15 cellular contexts compared by ENCODE assay signal in the genomic region with DNA sequence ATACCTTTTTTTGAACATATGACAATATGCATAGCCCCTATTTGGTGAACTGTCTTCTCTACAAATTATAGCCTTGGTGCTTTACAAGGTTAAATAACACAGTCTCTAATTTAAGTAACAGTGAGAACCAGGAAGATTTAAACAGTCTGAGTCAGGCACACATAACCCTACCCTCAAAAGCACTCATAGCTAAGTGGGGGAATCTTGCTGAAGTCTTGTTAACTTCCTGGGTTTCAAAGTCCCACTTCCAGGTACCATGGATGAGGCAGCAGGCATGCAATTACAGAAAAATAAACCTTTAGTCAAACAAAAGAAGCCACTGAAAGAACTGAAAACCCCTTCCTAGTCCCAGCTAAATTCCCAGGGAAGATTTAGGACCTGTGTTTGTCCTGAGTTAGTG.
DNase-seq lines count a peak whose midpoint lies in the region; TF ChIP-seq lines count a peak whose summit lies in the region.
"Had no signal": no experiment of that assay in that cellular context is flagged by ENCODE, and none has a peak within 500 bp of the region (broad histone marks: within the 10 kb centered on the region; RNA-seq: fewer than 3 reads in every experiment).

No MANE protein-coding gene starts in this region.

- H3K27ac ChIP-seq in esophagus squamous epithelium = peak overlapping the region; percentile 55 to 79 (median 68)
- peak overlapping the region; percentile 52 for H3K27ac ChIP-seq in osteoblast (ENCODE audit: low read depth, low read length)
- peak overlapping the region; percentile 69 for H3K27ac ChIP-seq in vagina

- intact Hi-C loops in esophagus squamous epithelium (cut with DNase I) (no loop called here), vagina (cut with DNase I) (no loop called here)

- H3K36me3 ChIP-seq in esophagus squamous epithelium (no peaks in the 10 kb centered on the region), osteoblast (ENCODE audit: insufficient read depth, low read length) (no peaks in the 10 kb centered on the region), vagina (no peaks in the 10 kb centered on the region)

- H3K4me3 ChIP-seq in esophagus squamous epithelium (no peak overlapping the region), osteoblast (ENCODE audit: insufficient read depth, low read length) (no peak overlapping the region), vagina (no peak overlapping the region)

- H3K79me2 ChIP-seq in osteoblast (ENCODE audit: insufficient read depth, low read length) = no peaks in the 10 kb centered on the region

- H4K20me1 ChIP-seq in osteoblast (ENCODE audit: insufficient read depth, low read length) = no peaks in the 10 kb centered on the region

- no peak overlapping the region for H3K4me2 ChIP-seq in osteoblast (ENCODE audit: insufficient read depth, low read length)

- H3K4me1 ChIP-seq in esophagus squamous epithelium = peaks cover 8 to 90% (median 44%) of the 10 kb centered on the region in 3 donors
- H3K4me1 ChIP-seq in osteoblast (ENCODE audit: insufficient read depth, low read length) = peaks cover 28% of the 10 kb centered on the region
- peaks cover 91% of the 10 kb centered on the region for H3K4me1 ChIP-seq in vagina

- peak overlapping the region; percentile 20 for H2AFZ ChIP-seq in osteoblast (ENCODE audit: low read length)

- H3K9me3 ChIP-seq in esophagus squamous epithelium (no peaks in the 10 kb centered on the region), osteoblast (ENCODE audit: low read depth, low read length) (no peaks in the 10 kb centered on the region), vagina (no peaks in the 10 kb centered on the region)

- H3K27me3 ChIP-seq in esophagus squamous epithelium (no peaks in the 10 kb centered on the region), osteoblast (ENCODE audit: insufficient read depth, low read length) (no peaks in the 10 kb centered on the region), vagina (no peaks in the 10 kb centered on the region)

- DNase-seq in NCI-H2227 treated with DMSO at 0.1 percent for 48 hours (lab: John Stamatoyannopoulos, UW) (peak; percentile 49), NCI-H2227 (lab: John Stamatoyannopoulos, UW; ENCODE audit: unreplicated experiment) (no peak), esophagus squamous epithelium (lab: John Stamatoyannopoulos, UW) (no peak), osteoblast (ENCODE audit: insufficient read length, low spot score, missing footprints) (no peak), vagina (ENCODE audit: extremely low spot score in 2 of 2) (no peak), SW 1271 (lab: John Stamatoyannopoulos, UW) (no peak), HPDE6-E6E7 (ENCODE audit: extremely low spot score) (no peak), NCI-H2029 (lab: John Stamatoyannopoulos, UW) (no peak)
- DNase-seq: 8988T; activated CD4-positive, alpha-beta T cell treated with anti-CD3 and anti-CD28 coated beads, Interleukin-2, amount 50 U/mL, for 1 hour; activated naive CD4-positive, alpha-beta T cell treated with anti-CD3 and anti-CD28 coated beads for 36 hours; DMS79 treated with DMSO at 0.1 percent for 48 hours; KBM-7; natural killer cell; NCI-H345 had no signal

- no peak for TF ChIP-seq POLR2A in esophagus squamous epithelium (IDR thresholded peaks at IDR 0.05)
- no peak for TF ChIP-seq POLR2A in vagina (IDR thresholded peaks at IDR 0.05)

- TF ChIP-seq CTCF in esophagus squamous epithelium (IDR thresholded peaks at IDR 0.05) (no peak), osteoblast (IDR thresholded peaks at IDR 0.05; ENCODE audit: extremely low read depth, low read depth, low read length) (no peak), vagina (IDR thresholded peaks at IDR 0.05) (no peak)
